ENCODE assay signal across 8 cellular contexts in the genomic region with DNA sequence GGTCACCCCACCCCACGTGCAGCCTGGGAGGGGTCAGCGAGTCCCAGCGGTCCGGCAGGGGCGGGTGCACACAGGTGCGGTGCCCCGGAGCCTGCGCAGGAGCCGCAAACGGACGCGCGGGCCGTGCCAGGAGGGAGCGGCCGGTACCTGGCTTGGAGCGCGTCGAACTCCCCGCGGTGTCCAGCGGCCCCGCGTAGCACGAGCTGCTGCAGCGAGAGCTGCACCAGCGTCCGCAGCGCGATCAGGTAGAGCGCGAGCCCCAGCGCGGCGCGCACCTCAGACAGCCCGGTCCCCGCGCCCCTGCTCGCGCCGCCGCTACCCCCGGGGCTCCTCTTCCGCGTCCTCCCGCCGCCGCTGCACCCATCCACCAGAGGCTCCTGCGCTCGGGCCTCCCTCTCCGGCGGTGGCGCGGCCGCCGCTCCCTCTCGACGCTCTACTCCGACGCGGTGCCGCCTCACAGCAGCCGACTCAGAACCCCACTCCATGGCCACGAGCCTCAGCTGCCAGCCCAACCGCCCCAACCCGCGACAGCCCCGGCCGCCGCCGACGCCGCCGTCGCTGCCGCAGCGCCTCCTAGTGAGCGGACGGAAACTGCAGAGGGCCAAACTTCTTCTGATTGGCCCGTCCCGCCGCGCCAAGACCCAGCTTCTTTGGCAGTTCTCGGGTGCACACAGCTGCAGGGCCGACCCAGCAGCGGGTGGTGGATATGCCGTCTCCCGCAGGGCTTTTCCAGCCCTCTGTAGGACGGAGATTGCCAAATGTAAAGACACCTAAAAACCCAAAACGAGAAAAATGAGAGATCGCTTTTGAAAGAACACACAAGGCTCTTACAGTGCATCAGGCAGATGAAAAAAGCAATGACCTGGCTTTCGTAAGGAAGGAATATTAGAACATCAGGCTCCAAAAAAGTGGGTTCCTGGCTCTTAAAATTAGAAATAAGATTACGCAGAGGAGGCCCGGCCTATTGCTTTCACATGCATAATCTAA. TPM values are rescaled to one million over a fixed set of nuclear protein-coding genes. Genes with fewer than 3 reads are reported as not detected.
DNase-seq lines count a peak whose midpoint lies in the region; ATAC-seq and TF ChIP-seq lines count a peak whose summit lies in the region.

A gene with protein sequence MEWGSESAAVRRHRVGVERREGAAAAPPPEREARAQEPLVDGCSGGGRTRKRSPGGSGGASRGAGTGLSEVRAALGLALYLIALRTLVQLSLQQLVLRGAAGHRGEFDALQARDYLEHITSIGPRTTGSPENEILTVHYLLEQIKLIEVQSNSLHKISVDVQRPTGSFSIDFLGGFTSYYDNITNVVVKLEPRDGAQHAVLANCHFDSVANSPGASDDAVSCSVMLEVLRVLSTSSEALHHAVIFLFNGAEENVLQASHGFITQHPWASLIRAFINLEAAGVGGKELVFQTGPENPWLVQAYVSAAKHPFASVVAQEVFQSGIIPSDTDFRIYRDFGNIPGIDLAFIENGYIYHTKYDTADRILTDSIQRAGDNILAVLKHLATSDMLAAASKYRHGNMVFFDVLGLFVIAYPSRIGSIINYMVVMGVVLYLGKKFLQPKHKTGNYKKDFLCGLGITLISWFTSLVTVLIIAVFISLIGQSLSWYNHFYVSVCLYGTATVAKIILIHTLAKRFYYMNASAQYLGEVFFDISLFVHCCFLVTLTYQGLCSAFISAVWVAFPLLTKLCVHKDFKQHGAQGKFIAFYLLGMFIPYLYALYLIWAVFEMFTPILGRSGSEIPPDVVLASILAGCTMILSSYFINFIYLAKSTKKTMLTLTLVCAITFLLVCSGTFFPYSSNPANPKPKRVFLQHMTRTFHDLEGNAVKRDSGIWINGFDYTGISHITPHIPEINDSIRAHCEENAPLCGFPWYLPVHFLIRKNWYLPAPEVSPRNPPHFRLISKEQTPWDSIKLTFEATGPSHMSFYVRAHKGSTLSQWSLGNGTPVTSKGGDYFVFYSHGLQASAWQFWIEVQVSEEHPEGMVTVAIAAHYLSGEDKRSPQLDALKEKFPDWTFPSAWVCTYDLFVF (minus strand): TSS at position 575 of the 987 bp plus-strand sequence. CDS start 90 bp downstream, at position 485.

- peak; percentile 91 for TF ChIP-seq CTCF in WERI-Rb-1 (IDR thresholded peaks at IDR 0.05; ENCODE audit: low read depth, low read length)
- TF ChIP-seq CTCF in mammary epithelial cell (conservative IDR thresholded peaks at IDR 0.05 in 1 of 2, IDR thresholded peaks at IDR 0.05 in 1 of 2; ENCODE audit: extremely low read depth in 1 of 2, insufficient read depth in 1 of 2, low read depth in 1 of 2, low read length in 2 of 2): peak; percentile 72 to 86
- peak; percentile 76 to 96 (median 92) for TF ChIP-seq CTCF in spleen (IDR thresholded peaks at IDR 0.05 in 8 of 11, conservative IDR thresholded peaks at IDR 0.05 in 3 of 11)

- ATAC-seq in GM18873 (IDR thresholded peaks at IDR 0.05; ENCODE audit: low FRiP score, unreplicated experiment) (peak; percentile 74), HG03135 (IDR thresholded peaks at IDR 0.05; ENCODE audit: unreplicated experiment) (peak; percentile 83)

- H3K79me2 ChIP-seq in mammary epithelial cell (ENCODE audit: insufficient read depth, low read length): peaks cover 33% of the 10 kb centered on the region

- no peaks in the 10 kb centered on the region for H4K20me1 ChIP-seq in mammary epithelial cell (ENCODE audit: insufficient read depth, low read length)

- intact Hi-C loops in mammary epithelial cell (cut with micrococcal nuclease): loop anchor here (1.0 to 2.0 kb wide), 2 partner anchors 34 to 46 kb away; no protein-coding TSS in a partner anchor
- intact Hi-C loops in spleen (cut with DNase I; ENCODE audit: low total_unique reads): no loop called here

- peak within 1 kb of the TSS; percentile 82 to 97 (median 94) for H3K27ac Mint-ChIP-seq in immature natural killer cell

- peak within 1 kb of the TSS; percentile 98 for H3K4me2 ChIP-seq in mammary epithelial cell (ENCODE audit: insufficient read depth, low read depth, low read length)

- peak within 1 kb of the TSS; percentile 75 for H3K9ac ChIP-seq in mammary epithelial cell (ENCODE audit: insufficient read depth, low read length)

- CTCF ChIA-PET in mammary epithelial cell (lab: Charles Lee; ENCODE audit: low non-redundant PET): interaction anchor here (0.5 to 0.6 kb wide), 2 partner anchors 12 kb away, joined by 4 to 9 read pairs; no protein-coding TSS in a partner anchor

- peaks cover 2 to 15% (median 4%) of the 10 kb centered on the region in 3 donors for H3K27me3 Mint-ChIP-seq in immature natural killer cell (ENCODE audit: low read depth in 3 of 3)

- peaks cover 0 to 5% (median 0%) of the 10 kb centered on the region in 3 donors for H3K36me3 Mint-ChIP-seq in immature natural killer cell

- H3K9me3 Mint-ChIP-seq in immature natural killer cell: no peaks in the 10 kb centered on the region

- H3K4me3 ChIP-seq in WERI-Rb-1 (ENCODE audit: low read depth, low read length) (peak within 1 kb of the TSS; percentile 81), mammary epithelial cell (replicated peaks in 1 of 3; ENCODE audit: insufficient read depth in 1 of 3, low read depth in 2 of 3, low read length in 3 of 3) (peak within 1 kb of the TSS; percentile 95 to 98 (median 97)), spleen (peak within 1 kb of the TSS; percentile 79 to 96 (median 88))

- H2AFZ ChIP-seq in mammary epithelial cell (ENCODE audit: low read depth, low read length): peak within 1 kb of the TSS; percentile 96

- H3K4me1 Mint-ChIP-seq in immature natural killer cell: peaks cover 45 to 62% of the 10 kb centered on the region in 2 donors

- H3K4me1 ChIP-seq in mammary epithelial cell (ENCODE audit: insufficient read depth, low read length) (peaks cover 14% of the 10 kb centered on the region), spleen (peaks cover 11 to 57% (median 28%) of the 10 kb centered on the region in 6 donors)

- H3K36me3 ChIP-seq in WERI-Rb-1: no peaks in the 10 kb centered on the region; the same call in none of the 2 replicates
- peaks cover 8% of the 10 kb centered on the region for H3K36me3 ChIP-seq in mammary epithelial cell (ENCODE audit: insufficient read depth, low read length)
- H3K36me3 ChIP-seq in spleen: peaks cover 0 to 6% (median 0%) of the 10 kb centered on the region in 6 donors

- no peak for TF ChIP-seq POLR2A in spleen (IDR thresholded peaks at IDR 0.05)

- H3K9me3 ChIP-seq in WERI-Rb-1 (ENCODE audit: severe bottlenecking) (peaks cover 3% of the 10 kb centered on the region), mammary epithelial cell (replicated peaks; ENCODE audit: insufficient read depth, low read length) (no peaks in the 10 kb centered on the region), spleen (no peaks in the 10 kb centered on the region)

- H3K27ac ChIP-seq in WERI-Rb-1 (peak within 1 kb of the TSS; percentile 72), mammary epithelial cell (ENCODE audit: insufficient read depth, low read depth, low read length) (peak within 1 kb of the TSS; percentile 41), spleen (peak within 1 kb of the TSS; percentile 46 to 86 (median 80))

- H3K27me3 ChIP-seq in WERI-Rb-1 (ENCODE audit: insufficient read depth, low read depth, severe bottlenecking) (no peaks in the 10 kb centered on the region), mammary epithelial cell (ENCODE audit: insufficient read depth, low read length) (no peaks in the 10 kb centered on the region), spleen (replicated peaks in 1 of 7) (no peaks in the 10 kb centered on the region)

- 2% methylated on average over 16 of the region's 95 CpGs for WGBS in mammary epithelial cell (ENCODE audit: low coverage, missing lambda C conversion rate)
- 1 to 4% (median 2%) methylated on average over 17 to 95 of the region's 95 CpGs for WGBS in spleen, 5 donors

- in situ Hi-C loops in mammary epithelial cell (cut with MboI; ENCODE audit: low sequenced_read_pairs in 2 of 2): no loop called here

- H3K4me3 Mint-ChIP-seq in immature natural killer cell: peak within 1 kb of the TSS; percentile 92 to 99 (median 96)

- no TSS peak for BruUV-seq in mammary epithelial cell (replicated peaks; lab: Mats Ljungman, UMichigan)

- DNase-seq in AG08395 (ENCODE audit: low spot score) (peak; percentile 90), NCI-H2171 treated with DMSO at 0.1 percent for 48 hours (lab: John Stamatoyannopoulos, UW) (peak; percentile 91), WERI-Rb-1 (peak; percentile 87), mammary epithelial cell (peak; percentile 81), immature natural killer cell (peak; percentile 89 to 91 (median 91)), spleen (peak; percentile 96)

- dilution Hi-C loops in mammary epithelial cell (cut with HindIII; ENCODE audit: low sequenced_read_pairs): loop anchor here (5.0 kb wide), 2 partner anchors 64 to 184 kb away; a partner anchor contains a TSS

RNA-seq across cellular contexts. Expression of the gene that starts here (rescaled TPM):
- total RNA-seq in mammary epithelial cell: 10 to 100 TPM; 33.0 to 40.9 TPM
- polyA plus RNA-seq in mammary epithelial cell: 27.6 TPM
- 82.3 TPM for polyA minus RNA-seq in mammary epithelial cell
- polyA plus RNA-seq in immature natural killer cell: 10 to 100 TPM; 19.6 to 54.2 (median 31.0) TPM
- 10 to 100 TPM; 10.7 to 15.5 (median 13.6) TPM for total RNA-seq in spleen
- polyA plus RNA-seq in spleen: 1 to 10 TPM; 1.9 to 2.9 (median 2.7) TPM

Comparison
In these comparisons a context has a peak if more than half of its experiments do, and no peak if none do; other contexts are left out.
1. Peak in every context shown above with its lines: DNase-seq, ATAC-seq, H3K4me3 ChIP-seq and H3K27ac ChIP-seq.